27 cellular contexts compared by ENCODE assay signal in the genomic region with DNA sequence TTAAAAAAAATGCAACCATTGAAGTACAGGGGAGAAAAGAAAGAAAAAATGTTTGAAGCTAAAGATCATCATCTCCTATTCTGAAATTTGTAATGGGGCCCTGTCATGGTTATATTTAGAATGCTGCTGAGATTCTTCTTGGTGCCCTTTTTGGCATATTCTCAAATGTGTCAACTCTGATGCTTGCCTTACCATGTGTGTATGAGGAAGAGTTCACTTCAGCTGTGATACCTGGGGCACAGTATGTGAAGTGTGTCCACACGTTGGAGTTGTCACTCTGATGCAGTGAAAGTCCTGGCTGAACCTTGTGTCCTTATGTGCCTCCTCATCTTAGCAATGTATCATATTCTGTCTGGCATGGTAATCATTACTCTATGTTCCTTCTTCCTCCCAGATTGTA.
"Had no signal": no experiment of that assay in that cellular context is flagged by ENCODE, and none has a peak within 500 bp of the region (broad histone marks: within the 10 kb centered on the region; RNA-seq: fewer than 3 reads in every experiment).

No MANE protein-coding gene starts in this region.

- H3K27me3 ChIP-seq: hepatocyte, neural progenitor cell, ovary, right lobe of liver, stomach, testis, thyroid gland, transverse colon, upper lobe of left lung, vagina had no signal

- H3K36me3 ChIP-seq: lower lobe of right lung, neural progenitor cell, neutrophil, ovary, right lobe of liver, stomach, thyroid gland, transverse colon, upper lobe of left lung, vagina had no signal

- DNase-seq: head of caudate nucleus; islet precursor cell; lower lobe of right lung; mammary epithelial cell; mesenchymal stem cell; naive B cell; natural killer cell; nephron progenitor cell; ovary; retina; right lobe of liver; stimulated activated CD4-positive, alpha-beta T cell treated with anti-CD3 and anti-CD28 coated beads, Interleukin-12 subunit alpha, Interleukin-12 subunit beta, amount 100 ng/mL, for 4 hours; stimulated activated CD4-positive, alpha-beta T cell treated with anti-CD3 and anti-CD28 coated beads, Interleukin-15, amount 100 ng/mL, for 24 hours; stimulated activated CD4-positive, alpha-beta T cell treated with anti-CD3 and anti-CD28 coated beads, Interleukin-2, amount 100 ng/mL, for 24 hours; stimulated activated CD4-positive, alpha-beta T cell treated with anti-CD3 and anti-CD28 coated beads, Interleukin-4, amount 100 ng/mL, for 1 hour; stimulated activated naive B cell treated with anti-CD40 and anti-IgM and Interleukin-4, amounts not matched to agents 10 μg/mL and 1 μg/mL and 100 μg/mL, for 72 hours; stimulated activated naive CD8-positive, alpha-beta T cell treated with anti-CD3 and anti-CD28 coated beads, Interleukin-15, Interleukin-2, amounts not matched to agents 100 U/mL and 50 U/mL, for 24 hours; stomach; testis; thyroid gland; transverse colon; upper lobe of left lung had no signal

- H3K4me1 ChIP-seq: lower lobe of right lung, right lobe of liver, stomach, testis, thyroid gland, transverse colon, upper lobe of left lung, vagina had no signal

- H3K27ac ChIP-seq: hepatocyte, lower lobe of right lung, neural progenitor cell, neutrophil, ovary, right lobe of liver, skin epidermis, stomach, testis, thyroid gland, transverse colon, upper lobe of left lung, vagina had no signal

- H3K9me3 ChIP-seq: lower lobe of right lung, neutrophil, ovary, right lobe of liver, stomach, testis, thyroid gland, transverse colon, upper lobe of left lung, vagina had no signal

- ATAC-seq: lower lobe of right lung; natural killer cell; right lobe of liver; stimulated activated naive B cell treated with anti-CD40 and anti-IgM and Interleukin-4, amounts not matched to agents 10 μg/mL and 1 μg/mL and 100 μg/mL, for 72 hours; stimulated activated naive CD8-positive, alpha-beta T cell treated with anti-CD3 and anti-CD28 coated beads, Interleukin-15, Interleukin-2, amounts not matched to agents 100 U/mL and 50 U/mL, for 24 hours had no signal

- H3K4me3 ChIP-seq: hepatocyte, lower lobe of right lung, neural progenitor cell, ovary, right lobe of liver, skin epidermis, stomach, testis, thyroid gland, transverse colon, upper lobe of left lung, vagina had no signal
